In the genomic region with DNA sequence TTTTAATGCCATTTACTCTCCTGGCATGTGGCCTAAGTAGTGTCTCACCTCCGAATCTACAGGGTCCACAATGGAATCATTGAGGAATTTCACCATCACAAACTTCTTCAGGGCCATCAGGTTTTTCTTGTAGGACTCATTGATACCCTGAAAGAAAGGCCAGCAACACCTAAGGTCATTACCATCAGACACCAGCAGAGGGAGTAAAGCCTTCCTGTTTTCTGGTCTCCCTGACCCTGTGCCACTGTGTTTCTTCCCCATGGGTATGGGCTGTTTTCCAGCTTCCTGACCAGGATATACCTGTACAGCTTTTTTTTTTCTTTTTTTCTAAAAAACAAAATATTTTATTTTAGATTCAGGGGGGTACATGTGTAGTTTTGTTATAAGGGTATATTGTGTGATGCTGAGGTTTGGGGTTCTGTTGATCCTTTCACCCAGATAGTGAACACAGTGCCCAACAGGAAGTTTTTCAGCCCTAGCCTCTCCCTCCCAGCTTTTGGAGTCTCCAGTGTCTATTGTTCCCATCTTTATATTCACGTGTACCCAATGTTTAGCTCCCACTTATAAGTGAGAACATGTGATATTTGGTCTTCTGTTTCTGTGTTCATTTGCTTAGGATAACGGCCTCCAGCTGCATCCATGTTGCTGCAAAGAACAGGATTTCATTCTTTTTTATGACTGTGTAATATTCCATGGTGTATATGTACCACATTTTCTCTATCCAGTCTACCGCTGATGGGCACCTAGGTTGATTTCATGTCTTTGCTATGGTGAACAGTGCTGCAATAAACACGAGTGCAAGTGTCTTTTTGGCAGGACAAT, we compare ENCODE assay signal across 8 cellular contexts. TPM values are rescaled to one million over a fixed set of nuclear protein-coding genes. Genes with fewer than 3 reads are reported as not detected.
DNase-seq lines count a peak whose midpoint lies in the region; ATAC-seq, FAIRE-seq and TF ChIP-seq lines count a peak whose summit lies in the region.

No MANE protein-coding gene starts in this region.

- no peak for DNase-seq in D721Med (ENCODE audit: insufficient read length, low spot score)
- DNase-seq in HL-60 (ENCODE audit: low read depth in 1 of 2, low spot score in 1 of 2): peak; percentile 51 to 61
- DNase-seq in NOMO-1 treated with dmso at 0.1 percent for 144 hours (lab: John Stamatoyannopoulos, UW; ENCODE audit: unreplicated experiment): peak; percentile 38
- peak; percentile 36 for DNase-seq in activated T-cell treated with anti-CD3 and anti-CD28 coated beads, Interleukin-2, amount 50 U/mL, for 4 hours
- peak; percentile 29 to 72 for DNase-seq in foreskin fibroblast
- DNase-seq in prostate gland (ENCODE audit: low spot score): peak; percentile 23

- H3K27ac ChIP-seq in HL-60 (replicated peaks) (no peak overlapping the region), prostate gland (no peak overlapping the region)

- H3K9me3 Mint-ChIP-seq in activated T-cell treated with anti-CD3 and anti-CD28 coated beads, Interleukin-2, amount 50 U/mL, for 4 hours: no peaks in the 10 kb centered on the region

- no peaks in the 10 kb centered on the region for H3K27me3 Mint-ChIP-seq in activated T-cell treated with anti-CD3 and anti-CD28 coated beads, Interleukin-2, amount 50 U/mL, for 4 hours (ENCODE audit: low read depth)

- H3K9me3 ChIP-seq in prostate gland: no peaks in the 10 kb centered on the region

- H3K4me3 Mint-ChIP-seq in activated T-cell treated with anti-CD3 and anti-CD28 coated beads, Interleukin-2, amount 50 U/mL, for 4 hours: no peak overlapping the region

- FAIRE-seq in D721Med (lab: Jason Lieb, UNC): no peak

- no peak overlapping the region for H3K4me3 ChIP-seq in HL-60 (replicated peaks; ENCODE audit: insufficient read depth, low read length)
- H3K4me3 ChIP-seq in foreskin fibroblast (ENCODE audit: low read depth in 1 of 2, low read length in 2 of 2): no peak overlapping the region
- H3K4me3 ChIP-seq in prostate gland: no peak overlapping the region

- H3K4me1 ChIP-seq in prostate gland (replicated peaks): no peaks in the 10 kb centered on the region

- TF ChIP-seq CTCF in D721Med (IDR thresholded peaks at IDR 0.05; ENCODE audit: insufficient read depth, missing control alignments) (peak; percentile 63), HL-60 (IDR thresholded peaks at IDR 0.05; ENCODE audit: insufficient read depth, low read length) (peak; percentile 66), foreskin fibroblast (IDR thresholded peaks at IDR 0.05; ENCODE audit: low read depth, low read length) (peak; percentile 82), prostate gland (IDR thresholded peaks at IDR 0.05) (peak; percentile 16 to 59 (median 52))

- peak; percentile 68 to 73 for ATAC-seq in activated T-cell treated with anti-CD3 and anti-CD28 coated beads, Interleukin-2, amount 50 U/mL, for 4 hours
- ATAC-seq in GM21381 (IDR thresholded peaks at IDR 0.05; ENCODE audit: unreplicated experiment): no peak
- no peak for ATAC-seq in HG03354 (IDR thresholded peaks at IDR 0.05; ENCODE audit: poor library complexity, severe bottlenecking, unreplicated experiment)

- intact Hi-C loops in prostate gland (cut with DNase I): no loop called here

- TF ChIP-seq POLR2A in prostate gland (IDR thresholded peaks at IDR 0.05): no peak

- H3K27me3 ChIP-seq in HL-60 (ENCODE audit: insufficient read depth, poor library complexity, severe bottlenecking) (no peaks in the 10 kb centered on the region), prostate gland (replicated peaks; ENCODE audit: insufficient read depth) (no peaks in the 10 kb centered on the region)

- WGBS in prostate gland: 87% methylated on average over 5 of the region's 5 CpGs

- peaks cover 7% of the 10 kb centered on the region for H3K4me1 Mint-ChIP-seq in activated T-cell treated with anti-CD3 and anti-CD28 coated beads, Interleukin-2, amount 50 U/mL, for 4 hours (ENCODE audit: low read depth)

- peaks cover 25% of the 10 kb centered on the region for H3K36me3 Mint-ChIP-seq in activated T-cell treated with anti-CD3 and anti-CD28 coated beads, Interleukin-2, amount 50 U/mL, for 4 hours (ENCODE audit: insufficient read depth)

- H3K36me3 ChIP-seq in prostate gland: peaks cover 0 to 3% of the 10 kb centered on the region in 2 donors

RNA-seq across cellular contexts. Expression of a gene that starts 18.3 kb away (rescaled TPM):
- 100 to 1,000 TPM in 2 of 3 donors, 10 to 100 TPM in 1; 96.8 to 118 (median 109) TPM for total RNA-seq in activated T-cell treated with anti-CD3 and anti-CD28 coated beads, Interleukin-2, amount 50 U/mL, for 4 hours
- 100 to 1,000 TPM in 1 of 2 donors, 10 to 100 TPM in 1; 86.2 to 126 TPM for total RNA-seq in prostate gland

RNA-seq across cellular contexts. Expression of a gene that starts 38.2 kb away (rescaled TPM):
- total RNA-seq in activated T-cell treated with anti-CD3 and anti-CD28 coated beads, Interleukin-2, amount 50 U/mL, for 4 hours: 100 to 1,000 TPM; 349 to 426 (median 389) TPM
- total RNA-seq in prostate gland: 100 to 1,000 TPM; 128 to 187 TPM

Comparison
In these comparisons a context has a peak if more than half of its experiments do, and no peak if none do; other contexts are left out.
1. ATAC-seq: peak in activated T-cell treated with anti-CD3 and anti-CD28 coated beads, Interleukin-2, amount 50 U/mL, for 4 hours (2 of 2); none in GM21381 (single experiment) and HG03354 (single experiment).
2. Peak in every context shown above with its lines, with median percentiles within 50 percentile points of each other: CTCF ChIP-seq.